ENCODE assay signal across 8 cellular contexts in the genomic region with DNA sequence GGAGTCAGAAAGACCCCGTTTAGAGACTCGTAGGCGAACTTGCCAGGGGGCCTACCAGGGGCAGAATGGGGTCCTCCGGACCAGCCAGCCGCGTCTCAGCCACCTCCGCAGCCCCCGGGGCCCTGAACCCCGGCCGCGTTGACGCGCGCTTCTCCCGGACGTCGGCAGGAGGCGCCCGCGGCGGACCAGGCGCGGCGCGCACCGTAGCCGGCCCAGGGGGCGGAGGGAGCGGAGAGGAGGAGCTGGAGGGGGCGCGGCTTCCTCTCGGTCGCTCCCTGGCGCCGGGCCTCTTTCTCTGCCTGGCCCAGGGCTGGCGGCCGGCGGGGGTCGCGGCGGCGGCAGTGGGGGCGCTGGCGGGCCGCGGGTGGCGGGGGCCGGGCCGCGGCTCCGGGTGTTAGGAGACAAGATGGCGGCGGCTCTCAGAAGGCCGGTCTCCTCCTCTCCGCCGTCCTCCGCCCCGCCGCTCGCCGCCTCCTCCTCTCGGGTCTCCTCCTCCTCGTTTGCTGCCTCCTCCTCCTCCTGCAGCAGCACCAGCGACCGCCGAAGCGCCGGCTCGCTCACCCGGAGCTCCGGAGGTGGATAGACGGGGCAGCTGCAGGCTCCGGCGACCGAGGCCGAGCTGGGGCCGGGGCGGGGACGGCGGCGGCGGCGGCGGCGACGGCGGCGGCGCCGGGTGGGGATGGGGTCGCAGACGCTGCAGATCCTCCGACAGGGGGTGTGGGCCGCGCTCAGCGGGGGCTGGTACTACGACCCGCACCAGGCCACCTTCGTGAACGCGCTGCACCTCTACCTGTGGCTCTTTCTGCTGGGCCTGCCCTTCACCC. TPM values are rescaled to one million over a fixed set of nuclear protein-coding genes. Genes with fewer than 3 reads are reported as not detected.
DNase-seq lines count a peak whose midpoint lies in the region; ATAC-seq and TF ChIP-seq lines count a peak whose summit lies in the region.

A gene (plus strand): TSS at position 288 of the 824 bp plus-strand sequence. CDS start 392 bp downstream, at position 680.

- peak; percentile 36 for TF ChIP-seq POLR2A in GM19099 (IDR thresholded peaks at IDR 0.05; ENCODE audit: extremely low read depth, insufficient read length, low read depth)

- H3K4me1 Mint-ChIP-seq in activated CD4-positive, alpha-beta T cell treated with anti-CD3 and anti-CD28 coated beads, Interleukin-2, amount 10 ng/mL, durations not matched to agents 24 days and 14 days = peaks cover 54% of the 10 kb centered on the region

- H3K27ac ChIP-seq in coronary artery = peak within 1 kb of the TSS; percentile 91 to 95

- H3K27me3 Mint-ChIP-seq in activated CD4-positive, alpha-beta T cell treated with anti-CD3 and anti-CD28 coated beads, Interleukin-2, amount 10 ng/mL, durations not matched to agents 24 days and 14 days = no peaks in the 10 kb centered on the region

- peaks cover 17% of the 10 kb centered on the region for H3K36me3 Mint-ChIP-seq in activated CD4-positive, alpha-beta T cell treated with anti-CD3 and anti-CD28 coated beads, Interleukin-2, amount 10 ng/mL, durations not matched to agents 24 days and 14 days (ENCODE audit: low read depth)

- intact Hi-C loops in activated CD4-positive, alpha-beta T cell treated with anti-CD3 and anti-CD28 coated beads, Interleukin-2, amount 10 ng/mL, durations not matched to agents 24 days and 14 days (cut with micrococcal nuclease) = loop anchor here (1.0 to 5.0 kb wide), 7 partner anchors 13 to 250 kb away; no protein-coding TSS in a partner anchor

- TF ChIP-seq CTCF in coronary artery (IDR thresholded peaks at IDR 0.05) = peak; percentile 93

- DNase-seq in Ammon's horn (ENCODE audit: low spot score) (peak; percentile 90), NCI-H524 treated with DMSO at 0.1 percent for 48 hours (lab: John Stamatoyannopoulos, UW) (peak; percentile 29), coronary artery (ENCODE audit: low spot score) (peak; percentile 90), left lobe of liver (ENCODE audit: low spot score) (peak; percentile 90)
- DNase-seq in activated CD4-positive, alpha-beta T cell treated with anti-CD3 and anti-CD28 coated beads, Interleukin-2, amount 10 ng/mL, durations not matched to agents 24 days and 14 days = peak; percentile 97
- DNase-seq in stimulated activated CD4-positive, alpha-beta T cell treated with anti-CD3 and anti-CD28 coated beads, Interleukin-2, amount 100 ng/mL, for 4 hours (ENCODE audit: low read depth) = peak; percentile 84

- peak within 1 kb of the TSS; percentile 83 for H3K4me3 ChIP-seq in coronary artery

- peak within 1 kb of the TSS; percentile 95 for H3K27ac Mint-ChIP-seq in activated CD4-positive, alpha-beta T cell treated with anti-CD3 and anti-CD28 coated beads, Interleukin-2, amount 10 ng/mL, durations not matched to agents 24 days and 14 days

- ATAC-seq in HG03378 (IDR thresholded peaks at IDR 0.05; ENCODE audit: unreplicated experiment) (peak; percentile 39), left lobe of liver (peak; percentile 85)

- peak within 1 kb of the TSS; percentile 94 for H3K4me3 Mint-ChIP-seq in activated CD4-positive, alpha-beta T cell treated with anti-CD3 and anti-CD28 coated beads, Interleukin-2, amount 10 ng/mL, durations not matched to agents 24 days and 14 days

- H3K9me3 Mint-ChIP-seq in activated CD4-positive, alpha-beta T cell treated with anti-CD3 and anti-CD28 coated beads, Interleukin-2, amount 10 ng/mL, durations not matched to agents 24 days and 14 days = peaks cover 3% of the 10 kb centered on the region

RNA-seq across cellular contexts. Expression of the gene that starts here (rescaled TPM):
- total RNA-seq in activated CD4-positive, alpha-beta T cell treated with anti-CD3 and anti-CD28 coated beads, Interleukin-2, amount 10 ng/mL, durations not matched to agents 24 days and 14 days = 45.5 and 56.0 TPM in 2 replicates
- 30.5 TPM for total RNA-seq in left lobe of liver

Comparison
In these comparisons a context has a peak if more than half of its experiments do, and no peak if none do; other contexts are left out.
1. Peak in every context shown above with its lines: DNase-seq, ATAC-seq, H3K4me3 ChIP-seq and H3K27ac ChIP-seq.
2. DNase-seq: peak in every context shown above with its lines; median percentile 97 in activated CD4-positive, alpha-beta T cell treated with anti-CD3 and anti-CD28 coated beads, Interleukin-2, amount 10 ng/mL, durations not matched to agents 24 days and 14 days; 90 in Ammon's horn; 90 in coronary artery; 90 in left lobe of liver; 84 in stimulated activated CD4-positive, alpha-beta T cell treated with anti-CD3 and anti-CD28 coated beads, Interleukin-2, amount 100 ng/mL, for 4 hours; 29 in NCI-H524 treated with DMSO at 0.1 percent for 48 hours.